Comparison of ENCODE assay signal across 1 cellular context in genomic region chr3:55485208-55485791, GRCh38.
TF ChIP-seq lines count a peak whose summit lies in the region.

No MANE protein-coding gene starts in this region.

TF ChIP-seq in GM12878, 131 proteins besides CTCF, POLR2A, EP300 and RAD21 (continued from another document):
- TF ChIP-seq, protein P1, sequence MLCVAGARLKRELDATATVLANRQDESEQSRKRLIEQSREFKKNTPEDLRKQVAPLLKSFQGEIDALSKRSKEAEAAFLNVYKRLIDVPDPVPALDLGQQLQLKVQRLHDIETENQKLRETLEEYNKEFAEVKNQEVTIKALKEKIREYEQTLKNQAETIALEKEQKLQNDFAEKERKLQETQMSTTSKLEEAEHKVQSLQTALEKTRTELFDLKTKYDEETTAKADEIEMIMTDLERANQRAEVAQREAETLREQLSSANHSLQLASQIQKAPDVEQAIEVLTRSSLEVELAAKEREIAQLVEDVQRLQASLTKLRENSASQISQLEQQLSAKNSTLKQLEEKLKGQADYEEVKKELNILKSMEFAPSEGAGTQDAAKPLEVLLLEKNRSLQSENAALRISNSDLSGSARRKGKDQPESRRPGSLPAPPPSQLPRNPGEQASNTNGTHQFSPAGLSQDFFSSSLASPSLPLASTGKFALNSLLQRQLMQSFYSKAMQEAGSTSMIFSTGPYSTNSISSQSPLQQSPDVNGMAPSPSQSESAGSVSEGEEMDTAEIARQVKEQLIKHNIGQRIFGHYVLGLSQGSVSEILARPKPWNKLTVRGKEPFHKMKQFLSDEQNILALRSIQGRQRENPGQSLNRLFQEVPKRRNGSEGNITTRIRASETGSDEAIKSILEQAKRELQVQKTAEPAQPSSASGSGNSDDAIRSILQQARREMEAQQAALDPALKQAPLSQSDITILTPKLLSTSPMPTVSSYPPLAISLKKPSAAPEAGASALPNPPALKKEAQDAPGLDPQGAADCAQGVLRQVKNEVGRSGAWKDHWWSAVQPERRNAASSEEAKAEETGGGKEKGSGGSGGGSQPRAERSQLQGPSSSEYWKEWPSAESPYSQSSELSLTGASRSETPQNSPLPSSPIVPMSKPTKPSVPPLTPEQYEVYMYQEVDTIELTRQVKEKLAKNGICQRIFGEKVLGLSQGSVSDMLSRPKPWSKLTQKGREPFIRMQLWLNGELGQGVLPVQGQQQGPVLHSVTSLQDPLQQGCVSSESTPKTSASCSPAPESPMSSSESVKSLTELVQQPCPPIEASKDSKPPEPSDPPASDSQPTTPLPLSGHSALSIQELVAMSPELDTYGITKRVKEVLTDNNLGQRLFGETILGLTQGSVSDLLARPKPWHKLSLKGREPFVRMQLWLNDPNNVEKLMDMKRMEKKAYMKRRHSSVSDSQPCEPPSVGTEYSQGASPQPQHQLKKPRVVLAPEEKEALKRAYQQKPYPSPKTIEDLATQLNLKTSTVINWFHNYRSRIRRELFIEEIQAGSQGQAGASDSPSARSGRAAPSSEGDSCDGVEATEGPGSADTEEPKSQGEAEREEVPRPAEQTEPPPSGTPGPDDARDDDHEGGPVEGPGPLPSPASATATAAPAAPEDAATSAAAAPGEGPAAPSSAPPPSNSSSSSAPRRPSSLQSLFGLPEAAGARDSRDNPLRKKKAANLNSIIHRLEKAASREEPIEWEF (IDR thresholded peaks at IDR 0.05; ENCODE audit: insufficient replicate concordance, low read depth, low read length) = no peak
- TF ChIP-seq CBFB (IDR thresholded peaks at IDR 0.05; ENCODE audit: low read depth) (no peak), NBN (IDR thresholded peaks at IDR 0.05) (0 out of 2 replicates have a peak, but pooled peaks have one; percentile 34), IKZF1 (conservative IDR thresholded peaks at IDR 0.05) (0 out of 2 replicates have a peak, but pooled peaks have one; percentile 21), YY1 (IDR thresholded peaks at IDR 0.05; ENCODE audit: low read depth, low read length) (peak; percentile 62; the same call in 1 of the 2 replicates), MLLT1 (IDR thresholded peaks at IDR 0.05) (0 out of 2 replicates have a peak, but pooled peaks have one; percentile 33), NFXL1 (IDR thresholded peaks at IDR 0.05; ENCODE audit: borderline replicate concordance) (no peak), RUNX3 (IDR thresholded peaks at IDR 0.05; ENCODE audit: low read length) (peak; percentile 16; the same call in 1 of the 2 replicates), BHLHE40 (IDR thresholded peaks at IDR 0.05; ENCODE audit: borderline replicate concordance in 1 of 2, low read depth in 2 of 2, low read length in 1 of 2) (no peak), PAX5 (IDR thresholded peaks at IDR 0.05; ENCODE audit: borderline replicate concordance, low read depth, low read length) (0 out of 2 replicates have a peak, but pooled peaks have one; percentile 7)
- TF ChIP-seq, protein P2, sequence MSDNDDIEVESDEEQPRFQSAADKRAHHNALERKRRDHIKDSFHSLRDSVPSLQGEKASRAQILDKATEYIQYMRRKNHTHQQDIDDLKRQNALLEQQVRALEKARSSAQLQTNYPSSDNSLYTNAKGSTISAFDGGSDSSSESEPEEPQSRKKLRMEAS (IDR thresholded peaks at IDR 0.05; ENCODE audit: low read depth, low read length) = no peak
- TF ChIP-seq, protein P3, sequence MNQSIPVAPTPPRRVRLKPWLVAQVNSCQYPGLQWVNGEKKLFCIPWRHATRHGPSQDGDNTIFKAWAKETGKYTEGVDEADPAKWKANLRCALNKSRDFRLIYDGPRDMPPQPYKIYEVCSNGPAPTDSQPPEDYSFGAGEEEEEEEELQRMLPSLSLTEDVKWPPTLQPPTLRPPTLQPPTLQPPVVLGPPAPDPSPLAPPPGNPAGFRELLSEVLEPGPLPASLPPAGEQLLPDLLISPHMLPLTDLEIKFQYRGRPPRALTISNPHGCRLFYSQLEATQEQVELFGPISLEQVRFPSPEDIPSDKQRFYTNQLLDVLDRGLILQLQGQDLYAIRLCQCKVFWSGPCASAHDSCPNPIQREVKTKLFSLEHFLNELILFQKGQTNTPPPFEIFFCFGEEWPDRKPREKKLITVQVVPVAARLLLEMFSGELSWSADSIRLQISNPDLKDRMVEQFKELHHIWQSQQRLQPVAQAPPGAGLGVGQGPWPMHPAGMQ (IDR thresholded peaks at IDR 0.05; ENCODE audit: borderline replicate concordance) = no peak
